Comparison of ENCODE assay signal across 18 cellular contexts in genomic region chr5:55680353-55680752, GRCh38. TPM values are rescaled to one million over a fixed set of nuclear protein-coding genes. Genes with fewer than 3 reads are reported as not detected.
DNase-seq lines count a peak whose midpoint lies in the region; ATAC-seq and TF ChIP-seq lines count a peak whose summit lies in the region.
"Had no signal": no experiment of that assay in that cellular context is flagged by ENCODE, and none has a peak within 500 bp of the region (broad histone marks: within the 10 kb centered on the region; RNA-seq: fewer than 3 reads in every experiment).

No MANE protein-coding gene starts in this region.

- H3K27ac ChIP-seq in dorsolateral prefrontal cortex, result peak overlapping the region in 53 of 59 donors; percentile 2 to 86 (median 67)
- H3K27ac ChIP-seq in tibial nerve, result peak overlapping the region; percentile 24 to 82 (median 70)
- H3K27ac ChIP-seq: SJCRH30 had no signal

- DNase-seq in Right ventricle myocardium superior (no peak), Right ventricle myocardium inferior (ENCODE audit: missing footprints) (no peak), dorsolateral prefrontal cortex (no peak), tibial nerve (ENCODE audit: low spot score in 2 of 2) (no peak), G401 (ENCODE audit: low spot score) (no peak)
- DNase-seq in activated T-cell treated with anti-CD3 and anti-CD28 coated beads, Interleukin-2, amount 50 U/mL, for 72 hours, result no peak
- DNase-seq in activated CD4-positive, alpha-beta T cell treated with anti-CD3 and anti-CD28 coated beads, Interleukin-2, amount 50 U/mL, for 4 hours, result no peak
- DNase-seq: activated CD4-positive, alpha-beta T cell treated with anti-CD3 and anti-CD28 coated beads for 1 hour; activated CD8-positive, alpha-beta memory T cell treated with anti-CD3 and anti-CD28 coated beads, Interleukin-2, amount 10 ng/mL, durations not matched to agents 7 days and 5 days; activated gamma-delta T cell; CD8-positive, alpha-beta T cell; NCI-H1436; NCI-H345; SJCRH30; stimulated activated naive CD4-positive, alpha-beta T cell treated with Interleukin-2 at 50 U/mL for 16 hours had no signal

- H3K9me3 ChIP-seq in tibial nerve, result no peaks in the 10 kb centered on the region
- H3K9me3 ChIP-seq: SJCRH30 had no signal

- peaks cover 5% of the 10 kb centered on the region for H3K36me3 Mint-ChIP-seq in nephron (ENCODE audit: low read depth)
- no peaks in the 10 kb centered on the region for H3K36me3 Mint-ChIP-seq in activated T-cell treated with anti-CD3 and anti-CD28 coated beads, Interleukin-2, amount 50 U/mL, for 72 hours (ENCODE audit: insufficient read depth in 2 of 2)
- H3K36me3 Mint-ChIP-seq: activated CD8-positive, alpha-beta memory T cell treated with anti-CD3 and anti-CD28 coated beads, Interleukin-2, amount 10 ng/mL, durations not matched to agents 7 days and 5 days had no signal

- H3K4me1 ChIP-seq in tibial nerve, result peaks cover 0 to 42% (median 14%) of the 10 kb centered on the region in 4 donors

- H3K36me3 ChIP-seq in tibial nerve, result no peaks in the 10 kb centered on the region
- H3K36me3 ChIP-seq: SJCRH30 had no signal

- intact Hi-C loops in Right ventricle myocardium superior (cut with DNase I) (loop anchor here (10.0 kb wide), 1 partner anchor 146 kb away; the partner anchor contains the start of gene PLPP1), Right ventricle myocardium inferior (cut with DNase I) (no loop called here), dorsolateral prefrontal cortex (cut with DNase I) (loop anchor here in 1 of 2 donors (10.0 kb wide), 1 partner anchor 276 kb away; no protein-coding TSS in a partner anchor)

- TF ChIP-seq CTCF in dorsolateral prefrontal cortex (IDR thresholded peaks at IDR 0.05 in 54 of 56, conservative IDR thresholded peaks at IDR 0.05 in 2 of 56; ENCODE audit: low read depth in 1 of 56, partially characterized antibody in 56 of 56), result no peak
- TF ChIP-seq CTCF in nephron (IDR thresholded peaks at IDR 0.05; ENCODE audit: unreplicated experiment in 3 of 3), result no peak
- no peak for TF ChIP-seq CTCF in tibial nerve (IDR thresholded peaks at IDR 0.05)

- no peak for TF ChIP-seq EP300 in tibial nerve (IDR thresholded peaks at IDR 0.05)

- H3K9me3 Mint-ChIP-seq in nephron, result no peaks in the 10 kb centered on the region
- H3K9me3 Mint-ChIP-seq in activated T-cell treated with anti-CD3 and anti-CD28 coated beads, Interleukin-2, amount 50 U/mL, for 72 hours, result no peaks in the 10 kb centered on the region
- H3K9me3 Mint-ChIP-seq: CD8-positive, alpha-beta T cell had no signal

- no peaks in the 10 kb centered on the region for H3K27me3 Mint-ChIP-seq in nephron (ENCODE audit: low read depth)
- no peaks in the 10 kb centered on the region for H3K27me3 Mint-ChIP-seq in activated T-cell treated with anti-CD3 and anti-CD28 coated beads, Interleukin-2, amount 50 U/mL, for 72 hours (ENCODE audit: low read depth)
- H3K27me3 Mint-ChIP-seq: activated CD8-positive, alpha-beta memory T cell treated with anti-CD3 and anti-CD28 coated beads, Interleukin-2, amount 10 ng/mL, durations not matched to agents 7 days and 5 days; progenitor cell of endocrine pancreas had no signal

- H3K4me3 ChIP-seq in dorsolateral prefrontal cortex, result peak overlapping the region in 30 of 59 donors; percentile 2 to 54 (median 25)
- no peak overlapping the region for H3K4me3 ChIP-seq in tibial nerve
- H3K4me3 ChIP-seq: SJCRH30 had no signal

- ATAC-seq in Right ventricle myocardium superior (ENCODE audit: poor library complexity) (peak; percentile 44), Right ventricle myocardium inferior (no peak)
- no peak for ATAC-seq in activated T-cell treated with anti-CD3 and anti-CD28 coated beads, Interleukin-2, amount 50 U/mL, for 72 hours (replicated peaks in 1 of 2)
- ATAC-seq: activated CD8-positive, alpha-beta memory T cell treated with anti-CD3 and anti-CD28 coated beads, Interleukin-2, amount 10 ng/mL, durations not matched to agents 7 days and 5 days; CD8-positive, alpha-beta T cell had no signal

- WGBS in tibial nerve, 2 donors, result 16 to 17% methylated on average over 2 of the region's 2 CpGs

- H3K27me3 ChIP-seq in dorsolateral prefrontal cortex (no peaks in the 10 kb centered on the region), tibial nerve (no peaks in the 10 kb centered on the region)
- H3K27me3 ChIP-seq: SJCRH30 had no signal

- in situ Hi-C loops in G401 (cut with HindIII; ENCODE audit: low sequenced_read_pairs), result no loop called here

- H3K4me3 Mint-ChIP-seq in nephron, result no peak overlapping the region
- H3K4me3 Mint-ChIP-seq in activated T-cell treated with anti-CD3 and anti-CD28 coated beads, Interleukin-2, amount 50 U/mL, for 72 hours, result no peak overlapping the region
- H3K4me3 Mint-ChIP-seq: activated CD8-positive, alpha-beta memory T cell treated with anti-CD3 and anti-CD28 coated beads, Interleukin-2, amount 10 ng/mL, durations not matched to agents 7 days and 5 days; CD8-positive, alpha-beta T cell had no signal

- H3K4me1 Mint-ChIP-seq in nephron, result peaks cover 25% of the 10 kb centered on the region
- no peaks in the 10 kb centered on the region for H3K4me1 Mint-ChIP-seq in activated T-cell treated with anti-CD3 and anti-CD28 coated beads, Interleukin-2, amount 50 U/mL, for 72 hours (ENCODE audit: low read depth)

- TF ChIP-seq POLR2A in tibial nerve (IDR thresholded peaks at IDR 0.05), result no peak

- peak overlapping the region in 2 of 3 experiments; percentile 83 to 90 for H3K27ac Mint-ChIP-seq in nephron
- H3K27ac Mint-ChIP-seq in activated T-cell treated with anti-CD3 and anti-CD28 coated beads, Interleukin-2, amount 50 U/mL, for 72 hours, result no peak overlapping the region
- H3K27ac Mint-ChIP-seq: activated CD8-positive, alpha-beta memory T cell treated with anti-CD3 and anti-CD28 coated beads, Interleukin-2, amount 10 ng/mL, durations not matched to agents 7 days and 5 days; CD8-positive, alpha-beta T cell; progenitor cell of endocrine pancreas had no signal

RNA-seq across cellular contexts. Expression of gene SLC38A9, which starts 31.8 kb away (rescaled TPM):
- 6.3 TPM for total RNA-seq in Right ventricle myocardium superior
- total RNA-seq in Right ventricle myocardium inferior, result 7.9 TPM
- total RNA-seq in dorsolateral prefrontal cortex, result 10 to 100 TPM; 20.8 to 47.3 (median 31.5) TPM
- total RNA-seq in tibial nerve, result 10 to 100 TPM; 11.0 to 39.1 (median 23.6) TPM
- 10 to 100 TPM; 15.8 to 25.9 TPM for total RNA-seq in activated T-cell treated with anti-CD3 and anti-CD28 coated beads, Interleukin-2, amount 50 U/mL, for 72 hours
- 23.3 and 24.9 TPM in 2 replicates for total RNA-seq in G401 (2014; rRNA removed; shearing (Covaris generic))

RNA-seq across cellular contexts. Expression of gene DDX4, which starts 57.5 kb away (rescaled TPM):
- total RNA-seq in Right ventricle myocardium superior (not detected), Right ventricle myocardium inferior (not detected), dorsolateral prefrontal cortex (1 to 10 TPM in 56 of 120 experiments, under 1 TPM in 56, not detected in 8; 0.27 to 3.6 (median 0.99) TPM), tibial nerve (under 1 TPM in 1 of 4 donors, not detected in 3; 0.21 TPM)
- 1 to 10 TPM; 1.0 to 1.1 TPM for total RNA-seq in activated T-cell treated with anti-CD3 and anti-CD28 coated beads, Interleukin-2, amount 50 U/mL, for 72 hours
- not detected in 2 replicates for total RNA-seq in G401 (2014; rRNA removed; shearing (Covaris generic))
- total RNA-seq: CD8-positive, alpha-beta T cell; HT-29; progenitor cell of endocrine pancreas; SJCRH30 had no signal

Comparison
In these comparisons a context has a peak if more than half of its experiments do, and no peak if none do; other contexts are left out.
1. H3K4me3 ChIP-seq: peak in dorsolateral prefrontal cortex (30 of 59); none in tibial nerve (0 of 4).